ENCODE assay signal across 1 cellular context in the genomic region with DNA sequence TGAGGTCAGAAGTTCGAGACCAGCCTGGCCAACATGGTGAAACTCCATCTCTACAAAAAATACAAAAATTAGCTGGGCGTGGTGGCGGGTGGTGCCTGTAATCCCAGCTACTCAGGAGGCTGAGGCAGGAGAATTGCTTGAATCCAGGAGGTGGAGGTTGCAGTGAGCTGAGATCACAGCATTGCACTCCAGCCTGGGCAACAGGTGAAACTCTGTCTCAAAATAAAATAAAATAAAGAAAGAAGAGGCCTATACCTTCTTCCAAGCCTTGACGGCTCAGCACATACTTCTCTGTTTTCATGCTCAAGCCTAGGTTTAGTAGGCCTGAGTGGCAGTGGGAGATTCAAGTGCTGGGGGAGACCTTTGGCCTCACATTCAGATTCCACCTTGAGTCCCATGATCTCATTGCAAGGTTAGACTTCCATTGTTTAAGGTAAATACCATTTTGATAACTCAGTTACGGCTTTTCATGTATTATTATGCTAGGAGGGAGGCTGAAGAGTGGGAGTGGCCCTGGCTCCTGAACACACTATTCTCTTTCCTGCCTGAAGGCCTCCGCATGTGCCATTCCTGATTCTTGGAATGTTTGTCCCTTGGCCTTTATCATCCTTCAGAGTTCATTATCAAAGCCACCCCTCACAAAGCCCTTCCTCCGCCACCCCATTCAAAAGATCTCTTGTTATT.
TF ChIP-seq lines count a peak whose summit lies in the region.

No MANE protein-coding gene starts in this region.

TF ChIP-seq in SK-N-SH, 30 proteins besides CTCF, POLR2A, EP300 and RAD21:
- TF ChIP-seq JUND (IDR thresholded peaks at IDR 0.05) (no peak), GABPA (IDR thresholded peaks at IDR 0.05; ENCODE audit: low read depth) (no peak), EZH2phosphoT487 (IDR thresholded peaks at IDR 0.05; ENCODE audit: borderline replicate concordance, low read depth) (no peak), SIN3A (IDR thresholded peaks at IDR 0.05; ENCODE audit: borderline replicate concordance, low read depth, low read length) (no peak), CHD2 (IDR thresholded peaks at IDR 0.05; ENCODE audit: low read length, partially characterized antibody) (no peak), SMC3 (IDR thresholded peaks at IDR 0.05; ENCODE audit: low read depth, low read length) (no peak)
- TF ChIP-seq, protein P1, sequence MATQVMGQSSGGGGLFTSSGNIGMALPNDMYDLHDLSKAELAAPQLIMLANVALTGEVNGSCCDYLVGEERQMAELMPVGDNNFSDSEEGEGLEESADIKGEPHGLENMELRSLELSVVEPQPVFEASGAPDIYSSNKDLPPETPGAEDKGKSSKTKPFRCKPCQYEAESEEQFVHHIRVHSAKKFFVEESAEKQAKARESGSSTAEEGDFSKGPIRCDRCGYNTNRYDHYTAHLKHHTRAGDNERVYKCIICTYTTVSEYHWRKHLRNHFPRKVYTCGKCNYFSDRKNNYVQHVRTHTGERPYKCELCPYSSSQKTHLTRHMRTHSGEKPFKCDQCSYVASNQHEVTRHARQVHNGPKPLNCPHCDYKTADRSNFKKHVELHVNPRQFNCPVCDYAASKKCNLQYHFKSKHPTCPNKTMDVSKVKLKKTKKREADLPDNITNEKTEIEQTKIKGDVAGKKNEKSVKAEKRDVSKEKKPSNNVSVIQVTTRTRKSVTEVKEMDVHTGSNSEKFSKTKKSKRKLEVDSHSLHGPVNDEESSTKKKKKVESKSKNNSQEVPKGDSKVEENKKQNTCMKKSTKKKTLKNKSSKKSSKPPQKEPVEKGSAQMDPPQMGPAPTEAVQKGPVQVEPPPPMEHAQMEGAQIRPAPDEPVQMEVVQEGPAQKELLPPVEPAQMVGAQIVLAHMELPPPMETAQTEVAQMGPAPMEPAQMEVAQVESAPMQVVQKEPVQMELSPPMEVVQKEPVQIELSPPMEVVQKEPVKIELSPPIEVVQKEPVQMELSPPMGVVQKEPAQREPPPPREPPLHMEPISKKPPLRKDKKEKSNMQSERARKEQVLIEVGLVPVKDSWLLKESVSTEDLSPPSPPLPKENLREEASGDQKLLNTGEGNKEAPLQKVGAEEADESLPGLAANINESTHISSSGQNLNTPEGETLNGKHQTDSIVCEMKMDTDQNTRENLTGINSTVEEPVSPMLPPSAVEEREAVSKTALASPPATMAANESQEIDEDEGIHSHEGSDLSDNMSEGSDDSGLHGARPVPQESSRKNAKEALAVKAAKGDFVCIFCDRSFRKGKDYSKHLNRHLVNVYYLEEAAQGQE (IDR thresholded peaks at IDR 0.05; ENCODE audit: low read depth, low read length) = no peak
